ENCODE assay signal across 11 cellular contexts in genomic region chr1:240399381-240399780, GRCh38.
DNase-seq lines count a peak whose midpoint lies in the region; ATAC-seq and TF ChIP-seq lines count a peak whose summit lies in the region.
"Had no signal": no experiment of that assay in that cellular context is flagged by ENCODE, and none has a peak within 500 bp of the region (broad histone marks: within the 10 kb centered on the region; RNA-seq: fewer than 3 reads in every experiment).

No MANE protein-coding gene starts in this region.

- H3K4me3 ChIP-seq in fibroblast of villous mesenchyme (ENCODE audit: low read depth, low read length) (no peak overlapping the region), smooth muscle cell (no peak overlapping the region), sigmoid colon (no peak overlapping the region), MM.1S (ENCODE audit: low read length) (no peak overlapping the region)
- H3K4me3 ChIP-seq: pancreas had no signal

- H3K36me3 ChIP-seq in smooth muscle cell (ENCODE audit: low read depth) (no peaks in the 10 kb centered on the region), sigmoid colon (no peaks in the 10 kb centered on the region), MM.1S (replicated peaks; ENCODE audit: insufficient read depth, low read length) (no peaks in the 10 kb centered on the region)
- H3K36me3 ChIP-seq: pancreas had no signal

- H2AFZ ChIP-seq in smooth muscle cell (ENCODE audit: low read depth) (no peak overlapping the region), MM.1S (ENCODE audit: low read length) (no peak overlapping the region)

- H3K4me2 ChIP-seq in smooth muscle cell = peak overlapping the region; percentile 74
- no peak overlapping the region for H3K4me2 ChIP-seq in MM.1S (ENCODE audit: low read depth, low read length)

- peak overlapping the region; percentile 89 for H3K27ac ChIP-seq in smooth muscle cell (ENCODE audit: low read depth)
- no peak overlapping the region for H3K27ac ChIP-seq in sigmoid colon
- H3K27ac ChIP-seq in MM.1S (ENCODE audit: low read length) = no peak overlapping the region
- H3K27ac ChIP-seq: pancreas had no signal

- peak; percentile 52 for DNase-seq in GOT3 (lab: John Stamatoyannopoulos, UW)
- peak; percentile 93 for DNase-seq in fibroblast of villous mesenchyme (ENCODE audit: low read depth)
- no peak for DNase-seq in smooth muscle cell (lab: John Stamatoyannopoulos, UW; ENCODE audit: unreplicated experiment)
- no peak for DNase-seq in sigmoid colon
- DNase-seq in MM.1S = no peak
- DNase-seq in NCI-H524 (lab: John Stamatoyannopoulos, UW) = no peak
- DNase-seq: immature natural killer cell, NCI-H1417 treated with DMSO at 0.1 percent for 48 hours, pancreas had no signal

- under 1% methylated on average over 6 of the region's 6 CpGs for WGBS in smooth muscle cell (ENCODE audit: low lambda C conversion rate)
- WGBS in sigmoid colon, 2 donors = 76 to 83% methylated on average over 6 of the region's 6 CpGs

- peak; percentile 84 for ATAC-seq in SK-N-SH treated with all-trans-retinoic acid at 6 μM for 48 hours
- ATAC-seq in GM18868 (IDR thresholded peaks at IDR 0.05; ENCODE audit: unreplicated experiment) = no peak

- TF ChIP-seq POLR2A in sigmoid colon (IDR thresholded peaks at IDR 0.05) = no peak

- peak overlapping the region; percentile 45 for H3K9ac ChIP-seq in smooth muscle cell (ENCODE audit: low read depth)
- H3K9ac ChIP-seq in MM.1S (ENCODE audit: low read length) = no peak overlapping the region

- TF ChIP-seq CTCF in fibroblast of villous mesenchyme (IDR thresholded peaks at IDR 0.05; ENCODE audit: insufficient read depth, low read depth, low read length) = no peak
- no peak for TF ChIP-seq CTCF in smooth muscle cell (IDR thresholded peaks at IDR 0.05; ENCODE audit: borderline replicate concordance, insufficient read depth, poor library complexity, severe bottlenecking)
- TF ChIP-seq CTCF in sigmoid colon (IDR thresholded peaks at IDR 0.05) = no peak
- TF ChIP-seq CTCF in MM.1S (IDR thresholded peaks at IDR 0.05; ENCODE audit: low read length) = no peak

- H3K27me3 ChIP-seq in smooth muscle cell (ENCODE audit: low read depth) = no peaks in the 10 kb centered on the region
- H3K27me3 ChIP-seq in sigmoid colon = no peaks in the 10 kb centered on the region
- H3K27me3 ChIP-seq in MM.1S (replicated peaks; ENCODE audit: insufficient read depth, low read length) = no peaks in the 10 kb centered on the region
- H3K27me3 ChIP-seq: pancreas had no signal

- no peaks in the 10 kb centered on the region for H3K9me2 ChIP-seq in MM.1S (replicated peaks; ENCODE audit: insufficient read depth, low read length)

- H3K9me3 ChIP-seq in smooth muscle cell (replicated peaks; ENCODE audit: low read depth) (no peaks in the 10 kb centered on the region), sigmoid colon (no peaks in the 10 kb centered on the region), MM.1S (replicated peaks; ENCODE audit: insufficient read depth, low read length) (no peaks in the 10 kb centered on the region)
- H3K9me3 ChIP-seq: pancreas had no signal

- H3F3A ChIP-seq in smooth muscle cell (ENCODE audit: low read depth) = peaks cover 17% of the 10 kb centered on the region
- no peaks in the 10 kb centered on the region for H3F3A ChIP-seq in MM.1S (ENCODE audit: insufficient read depth, low read length)

- H3K79me2 ChIP-seq in smooth muscle cell (ENCODE audit: low read depth) = no peaks in the 10 kb centered on the region
- H3K79me2 ChIP-seq in MM.1S (ENCODE audit: low read length) = no peaks in the 10 kb centered on the region

- no peak for TF ChIP-seq EP300 in sigmoid colon (IDR thresholded peaks at IDR 0.05)

- H3K4me1 ChIP-seq in smooth muscle cell (ENCODE audit: low read depth) (peaks cover 22% of the 10 kb centered on the region), sigmoid colon (peaks cover 0 to 39% (median 9%) of the 10 kb centered on the region in 4 donors), MM.1S (ENCODE audit: low read length) (no peaks in the 10 kb centered on the region)
- H3K4me1 ChIP-seq: pancreas had no signal

- H4K20me1 ChIP-seq in smooth muscle cell (ENCODE audit: low read depth) = no peaks in the 10 kb centered on the region
- no peaks in the 10 kb centered on the region for H4K20me1 ChIP-seq in MM.1S (ENCODE audit: insufficient read depth, low read length)

- intact Hi-C loops in sigmoid colon (cut with DNase I) = no loop called here

TF ChIP-seq in SK-N-SH treated with all-trans-retinoic acid at 6 μM for 48 hours, 23 proteins besides CTCF, POLR2A, EP300 and RAD21:
- TF ChIP-seq CREB5 (CRISPR knock-in tag; IDR thresholded peaks at IDR 0.05; ENCODE audit: low read depth) (no peak), PPARA (CRISPR knock-in tag; IDR thresholded peaks at IDR 0.05; ENCODE audit: borderline replicate concordance) (no peak), RARB (CRISPR knock-in tag; IDR thresholded peaks at IDR 0.05) (no peak), ISL1 (CRISPR knock-in tag; IDR thresholded peaks at IDR 0.05) (no peak), TCF4 (CRISPR knock-in tag; IDR thresholded peaks at IDR 0.05; ENCODE audit: borderline replicate concordance) (no peak), CSRNP3 (CRISPR knock-in tag; IDR thresholded peaks at IDR 0.05) (no peak), SNAI2 (CRISPR knock-in tag; IDR thresholded peaks at IDR 0.05) (no peak), ZNF8 (CRISPR knock-in tag; IDR thresholded peaks at IDR 0.05) (no peak), OSR1 (CRISPR knock-in tag; IDR thresholded peaks at IDR 0.05) (no peak), TOX (CRISPR knock-in tag; IDR thresholded peaks at IDR 0.05; ENCODE audit: borderline replicate concordance) (no peak), ZNF565 (CRISPR knock-in tag; conservative IDR thresholded peaks at IDR 0.05; ENCODE audit: low read depth) (no peak), PATZ1 (CRISPR knock-in tag; IDR thresholded peaks at IDR 0.05; ENCODE audit: borderline replicate concordance) (no peak)

Comparison
In these comparisons a context has a peak if more than half of its experiments do, and no peak if none do; other contexts are left out.
1. DNase-seq: peak in GOT3 (single experiment) and fibroblast of villous mesenchyme (single experiment); none in smooth muscle cell (single experiment), sigmoid colon (single experiment), MM.1S (single experiment) and NCI-H524 (0 of 2).